Comparison of ENCODE assay signal across 16 cellular contexts in genomic region chr18:56726906-56727305, GRCh38.
DNase-seq lines count a peak whose midpoint lies in the region; FAIRE-seq and TF ChIP-seq lines count a peak whose summit lies in the region.
"Had no signal": no experiment of that assay in that cellular context is flagged by ENCODE, and none has a peak within 500 bp of the region (broad histone marks: within the 10 kb centered on the region; RNA-seq: fewer than 3 reads in every experiment).

No MANE protein-coding gene starts in this region.

- H3K36me3 ChIP-seq in HUES48 (ENCODE audit: control insufficient read depth, insufficient read depth, low read length) (no peaks in the 10 kb centered on the region), keratinocyte (ENCODE audit: control insufficient read depth in 2 of 2, extremely low read depth in 1 of 2, insufficient read depth in 2 of 2, low read length in 2 of 2) (no peaks in the 10 kb centered on the region)

- CTCF ChIA-PET in GM10248 (lab: Yijun Ruan, JAX): interaction anchor here (1.5 kb wide), 1 partner anchor 26 kb away, joined by 4 read pairs; no protein-coding TSS in a partner anchor

- H3K4me1 ChIP-seq in HUES48 (ENCODE audit: control insufficient read depth, insufficient read depth, low read length): peaks cover 7% of the 10 kb centered on the region; the same call in 1 of the 2 replicates
- no peaks in the 10 kb centered on the region for H3K4me1 ChIP-seq in keratinocyte (ENCODE audit: control insufficient read depth, extremely low read depth, insufficient read depth, low read length)
- H3K4me1 ChIP-seq: BLaER1 treated with 17β-estradiol and CSF1 and Interleukin-3, amounts not matched to agents 10 nM and 100 nM had no signal

- H4K20me1 ChIP-seq in keratinocyte (ENCODE audit: control insufficient read depth, extremely low read depth, insufficient read depth, low read length): no peaks in the 10 kb centered on the region

- TF ChIP-seq CTCF in keratinocyte (optimal IDR thresholded peaks at IDR 0.05 in 1 of 3, IDR thresholded peaks at IDR 0.05 in 1 of 3, conservative IDR thresholded peaks at IDR 0.05 in 1 of 3; ENCODE audit: extremely low read depth in 1 of 3, insufficient read depth in 2 of 3, low read length in 3 of 3) (no peak), GM10248 (IDR thresholded peaks at IDR 0.05; ENCODE audit: control extremely low read depth, extremely low read depth, low read depth, missing control alignments) (no peak)

- H3K27ac ChIP-seq in HUES48 (ENCODE audit: low read depth, low read length) (peak overlapping the region; percentile 46), keratinocyte (ENCODE audit: control insufficient read depth, insufficient read depth, low read length) (no peak overlapping the region)
- H3K27ac ChIP-seq: BLaER1 treated with 17β-estradiol and CSF1 and Interleukin-3, amounts not matched to agents 10 nM and 100 nM had no signal

- dilution Hi-C loops in keratinocyte (cut with MboI; ENCODE audit: extremely low pct_ligation_motif_present, low sequenced_read_pairs): no loop called here

- H2AFZ ChIP-seq in keratinocyte (ENCODE audit: control insufficient read depth, low read length): no peak overlapping the region

- intact Hi-C loops in activated CD4-positive, alpha-beta T cell treated with anti-CD3 and anti-CD28 coated beads, Interleukin-2, amount 10 ng/mL, durations not matched to agents 24 days and 14 days (cut with micrococcal nuclease): loop anchor here (1.0 to 2.0 kb wide), 2 partner anchors 10 to 18 kb away; no protein-coding TSS in a partner anchor

- no peaks in the 10 kb centered on the region for H3K79me2 ChIP-seq in keratinocyte (ENCODE audit: control insufficient read depth, insufficient read depth, low read length)

- H3K27ac Mint-ChIP-seq in activated CD4-positive, alpha-beta T cell treated with anti-CD3 and anti-CD28 coated beads, Interleukin-2, amount 10 ng/mL, durations not matched to agents 24 days and 14 days: peak overlapping the region; percentile 11
- H3K27ac Mint-ChIP-seq: CD4-positive, CD25-positive, alpha-beta regulatory T cell; HFFc6 had no signal

- DNase-seq in activated CD4-positive, alpha-beta T cell treated with anti-CD3 and anti-CD28 coated beads, Interleukin-2, amount 10 ng/mL, durations not matched to agents 24 days and 14 days: no peak
- no peak for DNase-seq in activated CD4-positive, alpha-beta T cell treated with anti-CD3 and anti-CD28 coated beads for 48 hours
- DNase-seq in dermis blood vessel endothelial cell: peak; percentile 24
- no peak for DNase-seq in keratinocyte (ENCODE audit: low read depth, low spot score)
- DNase-seq in GM10248 (ENCODE audit: extremely low spot score): no peak
- DNase-seq in AG08395 (ENCODE audit: low spot score): no peak
- no peak for DNase-seq in DMS79 treated with DMSO at 0.1 percent for 48 hours (lab: John Stamatoyannopoulos, UW)
- DNase-seq: 8988T; CD4-positive, CD25-positive, alpha-beta regulatory T cell; DMS53; HCEC 1CT; HFFc6 had no signal

- H3K9me3 Mint-ChIP-seq in activated CD4-positive, alpha-beta T cell treated with anti-CD3 and anti-CD28 coated beads, Interleukin-2, amount 10 ng/mL, durations not matched to agents 24 days and 14 days: peaks cover 8% of the 10 kb centered on the region
- H3K9me3 Mint-ChIP-seq: HFFc6 had no signal

- H3K4me2 ChIP-seq in keratinocyte (ENCODE audit: control insufficient read depth, extremely low read depth, insufficient read depth, low read depth, low read length): no peak overlapping the region
- H3K4me2 ChIP-seq: BLaER1 treated with 17β-estradiol and CSF1 and Interleukin-3, amounts not matched to agents 10 nM and 100 nM had no signal

- H3K9me1 ChIP-seq in keratinocyte (ENCODE audit: control insufficient read depth, extremely low read depth, insufficient read depth, low read length): no peaks in the 10 kb centered on the region

- H3K4me3 Mint-ChIP-seq in activated CD4-positive, alpha-beta T cell treated with anti-CD3 and anti-CD28 coated beads, Interleukin-2, amount 10 ng/mL, durations not matched to agents 24 days and 14 days: no peak overlapping the region
- H3K4me3 Mint-ChIP-seq: CD4-positive, CD25-positive, alpha-beta regulatory T cell; HFFc6 had no signal

- H3K4me1 Mint-ChIP-seq in activated CD4-positive, alpha-beta T cell treated with anti-CD3 and anti-CD28 coated beads, Interleukin-2, amount 10 ng/mL, durations not matched to agents 24 days and 14 days: peaks cover 16% of the 10 kb centered on the region

- H3K27me3 Mint-ChIP-seq in activated CD4-positive, alpha-beta T cell treated with anti-CD3 and anti-CD28 coated beads, Interleukin-2, amount 10 ng/mL, durations not matched to agents 24 days and 14 days: no peaks in the 10 kb centered on the region
- H3K27me3 Mint-ChIP-seq: CD4-positive, CD25-positive, alpha-beta regulatory T cell had no signal

- H3K9me3 ChIP-seq in HUES48 (ENCODE audit: control insufficient read depth, insufficient read depth, low read length) (no peaks in the 10 kb centered on the region), keratinocyte (ENCODE audit: control insufficient read depth, low read depth, low read length) (no peaks in the 10 kb centered on the region)

- H3K27me3 ChIP-seq in HUES48 (ENCODE audit: control insufficient read depth, insufficient read depth, low read length): no peaks in the 10 kb centered on the region
- H3K27me3 ChIP-seq in keratinocyte (ENCODE audit: control insufficient read depth, extremely low read depth, insufficient read depth, low read length): no peaks in the 10 kb centered on the region
- H3K27me3 ChIP-seq: BLaER1 treated with 17β-estradiol and CSF1 and Interleukin-3, amounts not matched to agents 10 nM and 100 nM had no signal

- no peak overlapping the region for H3K4me3 ChIP-seq in HUES48 (ENCODE audit: low read depth, low read length)
- no peak overlapping the region for H3K4me3 ChIP-seq in keratinocyte (ENCODE audit: control insufficient read depth in 2 of 3, extremely low read depth in 1 of 3, insufficient read depth in 2 of 3, low read depth in 1 of 3, low read length in 3 of 3)
- H3K4me3 ChIP-seq: BLaER1 treated with 17β-estradiol and CSF1 and Interleukin-3, amounts not matched to agents 10 nM and 100 nM; GM12878 had no signal

- H3K9ac ChIP-seq in HUES48 (ENCODE audit: low read depth, low read length) (no peak overlapping the region), keratinocyte (ENCODE audit: control insufficient read depth, extremely low read depth, insufficient read depth, low read length) (no peak overlapping the region)
- H3K9ac ChIP-seq: BLaER1 treated with 17β-estradiol and CSF1 and Interleukin-3, amounts not matched to agents 10 nM and 100 nM had no signal

- FAIRE-seq in keratinocyte (lab: Jason Lieb, UNC): peak; percentile 49
- FAIRE-seq: GM12878, GM18507 had no signal

- POLR2A ChIA-PET in GM10248 (lab: Yijun Ruan, JAX): no interaction called here

- peaks cover 56% of the 10 kb centered on the region for H3K36me3 Mint-ChIP-seq in activated CD4-positive, alpha-beta T cell treated with anti-CD3 and anti-CD28 coated beads, Interleukin-2, amount 10 ng/mL, durations not matched to agents 24 days and 14 days (ENCODE audit: low read depth)
